1 cellular context compared by ENCODE assay signal in the genomic region with DNA sequence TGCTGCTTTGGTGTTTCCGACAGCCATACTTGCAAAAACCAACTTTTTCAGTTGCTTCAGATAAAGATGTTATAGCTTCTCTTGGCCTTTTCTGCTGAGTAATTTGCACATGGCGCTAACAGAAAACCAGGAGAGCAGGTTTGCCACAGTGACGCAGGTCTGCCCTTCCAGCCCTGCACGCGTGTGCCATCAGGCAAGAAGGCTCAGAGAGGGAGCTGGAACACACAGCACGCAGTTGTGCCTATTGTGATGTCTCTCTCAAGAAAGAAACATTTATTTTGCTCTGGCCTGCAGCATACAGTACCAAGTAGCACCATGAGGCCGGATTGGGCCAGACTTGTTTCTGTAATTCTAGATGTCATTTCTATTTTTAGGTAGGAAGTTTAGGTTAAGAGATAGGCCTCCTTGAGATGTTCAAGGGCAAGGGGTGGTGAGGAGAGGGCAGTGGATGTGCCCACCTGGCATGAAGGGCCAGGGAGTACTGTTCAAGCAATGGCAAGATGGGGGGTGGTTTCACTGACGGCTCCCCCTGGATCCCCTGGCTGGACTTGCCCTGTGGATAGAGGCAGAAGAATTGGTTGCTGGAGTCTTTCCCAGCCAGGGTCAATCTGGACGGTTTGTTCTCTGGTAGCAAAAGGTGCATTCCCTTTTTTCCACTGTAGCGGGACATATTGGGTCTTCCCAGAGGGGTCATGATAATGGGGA.
TF ChIP-seq lines count a peak whose summit lies in the region.

No MANE protein-coding gene starts in this region.

TF ChIP-seq in SK-N-SH, 30 proteins besides CTCF, POLR2A, EP300 and RAD21 (continued from another document):
- TF ChIP-seq, protein P1, sequence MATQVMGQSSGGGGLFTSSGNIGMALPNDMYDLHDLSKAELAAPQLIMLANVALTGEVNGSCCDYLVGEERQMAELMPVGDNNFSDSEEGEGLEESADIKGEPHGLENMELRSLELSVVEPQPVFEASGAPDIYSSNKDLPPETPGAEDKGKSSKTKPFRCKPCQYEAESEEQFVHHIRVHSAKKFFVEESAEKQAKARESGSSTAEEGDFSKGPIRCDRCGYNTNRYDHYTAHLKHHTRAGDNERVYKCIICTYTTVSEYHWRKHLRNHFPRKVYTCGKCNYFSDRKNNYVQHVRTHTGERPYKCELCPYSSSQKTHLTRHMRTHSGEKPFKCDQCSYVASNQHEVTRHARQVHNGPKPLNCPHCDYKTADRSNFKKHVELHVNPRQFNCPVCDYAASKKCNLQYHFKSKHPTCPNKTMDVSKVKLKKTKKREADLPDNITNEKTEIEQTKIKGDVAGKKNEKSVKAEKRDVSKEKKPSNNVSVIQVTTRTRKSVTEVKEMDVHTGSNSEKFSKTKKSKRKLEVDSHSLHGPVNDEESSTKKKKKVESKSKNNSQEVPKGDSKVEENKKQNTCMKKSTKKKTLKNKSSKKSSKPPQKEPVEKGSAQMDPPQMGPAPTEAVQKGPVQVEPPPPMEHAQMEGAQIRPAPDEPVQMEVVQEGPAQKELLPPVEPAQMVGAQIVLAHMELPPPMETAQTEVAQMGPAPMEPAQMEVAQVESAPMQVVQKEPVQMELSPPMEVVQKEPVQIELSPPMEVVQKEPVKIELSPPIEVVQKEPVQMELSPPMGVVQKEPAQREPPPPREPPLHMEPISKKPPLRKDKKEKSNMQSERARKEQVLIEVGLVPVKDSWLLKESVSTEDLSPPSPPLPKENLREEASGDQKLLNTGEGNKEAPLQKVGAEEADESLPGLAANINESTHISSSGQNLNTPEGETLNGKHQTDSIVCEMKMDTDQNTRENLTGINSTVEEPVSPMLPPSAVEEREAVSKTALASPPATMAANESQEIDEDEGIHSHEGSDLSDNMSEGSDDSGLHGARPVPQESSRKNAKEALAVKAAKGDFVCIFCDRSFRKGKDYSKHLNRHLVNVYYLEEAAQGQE (IDR thresholded peaks at IDR 0.05; ENCODE audit: low read depth, low read length), result no peak
- no peak for TF ChIP-seq YY1 (IDR thresholded peaks at IDR 0.05; ENCODE audit: low read depth)
- no peak for TF ChIP-seq MXI1 (IDR thresholded peaks at IDR 0.05; ENCODE audit: low read depth, low read length)
- TF ChIP-seq TCF12 (IDR thresholded peaks at IDR 0.05), result no peak
- no peak for TF ChIP-seq NFIC (IDR thresholded peaks at IDR 0.05; ENCODE audit: borderline replicate concordance)
- TF ChIP-seq RFX5 (IDR thresholded peaks at IDR 0.05; ENCODE audit: low read length), result no peak
- no peak for TF ChIP-seq EZH2phosphoT487 (IDR thresholded peaks at IDR 0.05; ENCODE audit: borderline replicate concordance, low read depth)
- TF ChIP-seq SIN3A (IDR thresholded peaks at IDR 0.05; ENCODE audit: borderline replicate concordance, low read depth, low read length), result no peak
TF ChIP-seq in SK-N-SH: peak in this region for 0.
